In the genomic region with DNA sequence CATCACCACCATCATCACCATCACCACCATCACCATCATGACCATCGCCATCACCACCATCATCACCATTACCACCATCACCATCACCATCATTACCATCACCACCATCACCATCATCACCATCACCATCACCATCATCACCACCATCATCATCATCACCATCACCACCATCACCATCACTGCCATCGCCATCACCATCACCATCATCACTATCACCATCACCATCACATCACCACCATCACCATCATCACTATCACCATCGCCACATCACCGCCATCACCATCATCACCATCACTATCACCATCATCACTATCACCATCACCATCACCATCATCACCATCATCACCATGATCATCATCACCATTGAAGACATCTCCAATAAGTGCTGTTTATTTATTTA, we compare ENCODE assay signal across 16 cellular contexts. TPM values are rescaled to one million over a fixed set of nuclear protein-coding genes. Genes with fewer than 3 reads are reported as not detected.
A peak's percentile ranks its signal among the peaks of the same experiment; 100 is the strongest.
DNase-seq lines count a peak whose midpoint lies in the region; ATAC-seq, FAIRE-seq and TF ChIP-seq lines count a peak whose summit lies in the region.
"Had no signal": no experiment of that assay in that cellular context is flagged by ENCODE, and none has a peak within 500 bp of the region (broad histone marks: within the 10 kb centered on the region; RNA-seq: fewer than 3 reads in every experiment).

No MANE protein-coding gene starts in this region.

- H2AFZ ChIP-seq in IMR-90 (replicated peaks; ENCODE audit: low read length, poor library complexity), result no peak overlapping the region
- no peak overlapping the region for H2AFZ ChIP-seq in H1 (ENCODE audit: low read length)
- H2AFZ ChIP-seq in trophoblast cell (ENCODE audit: insufficient read depth, low read length, poor library complexity), result no peak overlapping the region

- H3K9me3 ChIP-seq in IMR-90 (ENCODE audit: control insufficient read depth, insufficient read depth, low read length), result peaks cover 3% of the 10 kb centered on the region; the same call in 1 of the 2 replicates
- peaks cover 0 to 7% of the 10 kb centered on the region in 2 experiments; a peak in 2 of 4 replicates for H3K9me3 ChIP-seq in H1 (ENCODE audit: insufficient read depth in 2 of 2, low read depth in 1 of 2, low read length in 1 of 2)
- H3K9me3 ChIP-seq in trophoblast cell (ENCODE audit: insufficient read depth, low read depth, low read length), result peaks cover 5% of the 10 kb centered on the region
- no peaks in the 10 kb centered on the region for H3K9me3 ChIP-seq in effector memory CD4-positive, alpha-beta T cell (ENCODE audit: control insufficient read depth, low read length)

- no peak overlapping the region for H2AK5ac ChIP-seq in IMR-90 (ENCODE audit: low read depth, low read length)
- no peak overlapping the region; the same call in 1 of the 2 replicates for H2AK5ac ChIP-seq in H1 (ENCODE audit: low read depth, low read length)
- H2AK5ac ChIP-seq in trophoblast cell (ENCODE audit: low read length), result no peak overlapping the region

- in situ Hi-C loops in IMR-90 (cut with MboI; ENCODE audit: low sequenced_read_pairs), result no loop called here

- H3K56ac ChIP-seq in IMR-90 (ENCODE audit: extremely low read depth, insufficient read depth, low read length), result no peak overlapping the region
- peak overlapping the region; percentile 93 for H3K56ac ChIP-seq in H1 (replicated peaks; ENCODE audit: insufficient read length, low read depth, low read length)

- ATAC-seq in IMR-90 (ENCODE audit: low read depth), result no peak
- ATAC-seq in HG03175 (IDR thresholded peaks at IDR 0.05; ENCODE audit: unreplicated experiment), result no peak

- H4K12ac ChIP-seq in trophoblast cell (ENCODE audit: low read depth, low read length), result no peak overlapping the region

- H3K79me1 ChIP-seq in IMR-90 (ENCODE audit: low read depth in 1 of 2, low read length in 2 of 2) (no peaks in the 10 kb centered on the region), H1 (ENCODE audit: low read depth, low read length) (no peaks in the 10 kb centered on the region), trophoblast cell (ENCODE audit: low read length) (no peaks in the 10 kb centered on the region)

- no peak overlapping the region for H3K14ac ChIP-seq in IMR-90 (replicated peaks; ENCODE audit: low read depth, low read length)
- no peak overlapping the region for H3K14ac ChIP-seq in H1 (ENCODE audit: insufficient read length)
- H3K14ac ChIP-seq in trophoblast cell (ENCODE audit: low read length), result no peak overlapping the region

- H2AK9ac ChIP-seq in IMR-90 (replicated peaks; ENCODE audit: low read depth, low read length, poor library complexity), result no peak overlapping the region

- H4K8ac ChIP-seq in IMR-90 (ENCODE audit: low read depth in 2 of 2, low read length in 2 of 2) (no peak overlapping the region), H1 (ENCODE audit: extremely low read depth, insufficient read depth, low read length) (no peak overlapping the region), trophoblast cell (ENCODE audit: low read depth, low read length) (no peak overlapping the region)

- no peaks in the 10 kb centered on the region for H3K4me1 ChIP-seq in IMR-90 (ENCODE audit: control insufficient read depth, insufficient read depth, low read length)
- H3K4me1 ChIP-seq in H1 (replicated peaks in 1 of 4; ENCODE audit: control insufficient read depth in 3 of 4, insufficient read depth in 4 of 4, low read length in 3 of 4), result no peaks in the 10 kb centered on the region
- no peaks in the 10 kb centered on the region for H3K4me1 ChIP-seq in trophoblast cell (ENCODE audit: control insufficient read depth in 1 of 2, insufficient read depth in 2 of 2, low read length in 2 of 2)
- H3K4me1 ChIP-seq in effector memory CD4-positive, alpha-beta T cell (ENCODE audit: control insufficient read depth, insufficient read depth, low read length, poor library complexity, severe bottlenecking), result no peaks in the 10 kb centered on the region

- H3K4me3 ChIP-seq in IMR-90 (ENCODE audit: insufficient read depth, low read depth, low read length) (no peak overlapping the region), H1 (ENCODE audit: extremely low read depth in 1 of 4, insufficient read depth in 2 of 4, low read depth in 3 of 4, low read length in 4 of 4) (no peak overlapping the region), trophoblast cell (ENCODE audit: low read depth, low read length) (peak overlapping the region; percentile 47)
- no peak overlapping the region for H3K4me3 ChIP-seq in effector memory CD4-positive, alpha-beta T cell (ENCODE audit: insufficient read depth, low read depth, low read length, poor library complexity, severe bottlenecking)
- H3K4me3 ChIP-seq: BLaER1 treated with 17β-estradiol and CSF1 and Interleukin-3, amounts not matched to agents 10 nM and 100 nM had no signal

- dilution Hi-C loops in IMR-90 (cut with HindIII; ENCODE audit: low sequenced_read_pairs, unreplicated experiment), result no loop called here

- intact Hi-C loops in IMR-90 (cut with micrococcal nuclease), result no loop called here

- no peaks in the 10 kb centered on the region for H3K9me1 ChIP-seq in IMR-90 (ENCODE audit: insufficient read depth, low read length)

- TF ChIP-seq POLR2A in GM12891 (IDR thresholded peaks at IDR 0.05; ENCODE audit: low read depth, low read length) (no peak), IMR-90 (IDR thresholded peaks at IDR 0.05; ENCODE audit: low read depth, low read length) (no peak), H1 (IDR thresholded peaks at IDR 0.05; ENCODE audit: control extremely low read depth in 1 of 2, low read depth in 2 of 2, low read length in 2 of 2) (no peak)

- H3K27ac ChIP-seq in IMR-90 (ENCODE audit: insufficient read depth, low read length), result no peak overlapping the region
- no peak overlapping the region for H3K27ac ChIP-seq in H1 (ENCODE audit: low read depth, low read length)
- no peak overlapping the region for H3K27ac ChIP-seq in trophoblast cell (ENCODE audit: low read depth, low read length)
- no peak overlapping the region for H3K27ac ChIP-seq in effector memory CD4-positive, alpha-beta T cell (ENCODE audit: insufficient read depth, low read length, poor library complexity, severe bottlenecking)
- H3K27ac ChIP-seq: BLaER1 treated with 17β-estradiol and CSF1 and Interleukin-3, amounts not matched to agents 10 nM and 100 nM had no signal

- H4K5ac ChIP-seq in IMR-90 (ENCODE audit: low read depth, low read length), result no peak overlapping the region
- no peak overlapping the region for H4K5ac ChIP-seq in H1 (ENCODE audit: insufficient read length, low read depth, low read length)

- H3K23ac ChIP-seq in IMR-90 (ENCODE audit: low read depth, low read length), result no peak overlapping the region
- no peak overlapping the region for H3K23ac ChIP-seq in H1 (ENCODE audit: insufficient read length)
- H3K23ac ChIP-seq in trophoblast cell (ENCODE audit: low read length), result peak overlapping the region; percentile 38

- TF ChIP-seq CTCF in IMR-90 (conservative IDR thresholded peaks at IDR 0.05; ENCODE audit: low read depth, low read length) (no peak), H1 (IDR thresholded peaks at IDR 0.05; ENCODE audit: control extremely low read depth in 1 of 3, insufficient read depth in 1 of 3, low read depth in 1 of 3, low read length in 3 of 3) (no peak)

- DNase-seq in GM12891 (ENCODE audit: insufficient read length, low spot score) (no peak), IMR-90 (no peak), H1 (ENCODE audit: low read depth in 1 of 2, low spot score in 2 of 2) (no peak), trophoblast cell (no peak), activated gamma-delta T cell (lab: John Stamatoyannopoulos, UW) (no peak)
- DNase-seq in effector memory CD4-positive, alpha-beta T cell, result no peak
- DNase-seq: ACHN; Calu3; CD4-positive, CD25-positive, alpha-beta regulatory T cell; DMS79; HCEC 1CT had no signal

- no peak overlapping the region for H3K4ac ChIP-seq in IMR-90 (ENCODE audit: low read depth, low read length)
- H3K4ac ChIP-seq in H1 (replicated peaks; ENCODE audit: insufficient read length, low read depth, low read length), result no peak overlapping the region
- no peak overlapping the region for H3K4ac ChIP-seq in trophoblast cell (ENCODE audit: low read depth, low read length)

- H3K9ac ChIP-seq in IMR-90 (ENCODE audit: low read depth, low read length), result no peak overlapping the region
- no peak overlapping the region for H3K9ac ChIP-seq in H1 (replicated peaks in 1 of 4; ENCODE audit: extremely low read depth in 1 of 4, low read depth in 3 of 4, low read length in 3 of 4)
- no peak overlapping the region for H3K9ac ChIP-seq in trophoblast cell (ENCODE audit: low read length)
- H3K9ac ChIP-seq: BLaER1 treated with 17β-estradiol and CSF1 and Interleukin-3, amounts not matched to agents 10 nM and 100 nM had no signal

- FAIRE-seq in GM12891 (lab: Jason Lieb, UNC) (peak; percentile 94), H1 (lab: Jason Lieb, UNC) (no peak)
- FAIRE-seq: G401.6 had no signal

- POLR2A ChIA-PET in IMR-90 (lab: Charles Lee; ENCODE audit: unreplicated experiment), result no interaction called here
- POLR2A ChIA-PET in H1 (lab: Charles Lee; ENCODE audit: partially characterized antibody), result no interaction called here

- H3K27me3 ChIP-seq in IMR-90 (ENCODE audit: control insufficient read depth, insufficient read depth, low read length), result peaks cover 30% of the 10 kb centered on the region
- no peaks in the 10 kb centered on the region; a peak in 2 of 7 replicates for H3K27me3 ChIP-seq in H1 (replicated peaks in 1 of 4; ENCODE audit: control insufficient read depth in 3 of 4, extremely low read depth in 1 of 4, insufficient read depth in 3 of 4, low read length in 3 of 4)
- H3K27me3 ChIP-seq in trophoblast cell (ENCODE audit: insufficient read depth, low read length), result no peaks in the 10 kb centered on the region
- H3K27me3 ChIP-seq in effector memory CD4-positive, alpha-beta T cell (replicated peaks; ENCODE audit: control insufficient read depth, insufficient read depth, low read length, poor library complexity, severe bottlenecking), result no peaks in the 10 kb centered on the region
- H3K27me3 ChIP-seq: BLaER1 treated with 17β-estradiol and CSF1 and Interleukin-3, amounts not matched to agents 10 nM and 100 nM had no signal

- H3K36me3 ChIP-seq in IMR-90 (ENCODE audit: control insufficient read depth, insufficient read depth, low read length), result no peaks in the 10 kb centered on the region
- no peaks in the 10 kb centered on the region for H3K36me3 ChIP-seq in H1 (ENCODE audit: control insufficient read depth in 2 of 4, insufficient read depth in 4 of 4, low read length in 3 of 4)
- no peaks in the 10 kb centered on the region for H3K36me3 ChIP-seq in trophoblast cell (ENCODE audit: control insufficient read depth in 1 of 2, insufficient read depth in 2 of 2, low read length in 2 of 2)
- H3K36me3 ChIP-seq in effector memory CD4-positive, alpha-beta T cell (ENCODE audit: control insufficient read depth, insufficient read depth, low read length), result no peaks in the 10 kb centered on the region
- H3K36me3 ChIP-seq: BLaER1 treated with 17β-estradiol and CSF1 and Interleukin-3, amounts not matched to agents 10 nM and 100 nM had no signal

- BruUV-seq in IMR-90 (replicated peaks; lab: Mats Ljungman, UMichigan), result no TSS peak

- H2BK20ac ChIP-seq in IMR-90 (ENCODE audit: low read depth, low read length) (no peak overlapping the region), H1 (ENCODE audit: low read length) (no peak overlapping the region)

- H3K18ac ChIP-seq in IMR-90 (ENCODE audit: low read depth, low read length) (no peak overlapping the region), H1 (ENCODE audit: extremely low read depth, low read length) (no peak overlapping the region), trophoblast cell (ENCODE audit: low read length) (no peak overlapping the region)

- H3K79me2 ChIP-seq in H1 (ENCODE audit: control insufficient read depth in 1 of 2, insufficient read depth in 2 of 2, low read length in 2 of 2) (no peaks in the 10 kb centered on the region), trophoblast cell (ENCODE audit: control insufficient read depth, insufficient read depth, low read length, poor library complexity) (no peaks in the 10 kb centered on the region)

- H4K20me1 ChIP-seq in IMR-90 (ENCODE audit: insufficient read depth, low read length) (no peaks in the 10 kb centered on the region), H1 (replicated peaks in 1 of 2; ENCODE audit: control insufficient read depth in 1 of 2, insufficient read depth in 2 of 2, low read length in 2 of 2) (peaks cover 0 to 4% of the 10 kb centered on the region in 2 experiments)
- H4K20me1 ChIP-seq: BLaER1 treated with 17β-estradiol and CSF1 and Interleukin-3, amounts not matched to agents 10 nM and 100 nM had no signal

- H2BK12ac ChIP-seq in H1 (ENCODE audit: low read depth, low read length) (no peak overlapping the region), trophoblast cell (ENCODE audit: low read length) (no peak overlapping the region)

- no peak overlapping the region for H3K4me2 ChIP-seq in IMR-90 (ENCODE audit: low read depth, low read length)
- H3K4me2 ChIP-seq in H1 (ENCODE audit: insufficient read depth in 1 of 2, low read depth in 2 of 2, low read length in 2 of 2), result no peak overlapping the region
- no peak overlapping the region for H3K4me2 ChIP-seq in trophoblast cell (ENCODE audit: low read length)
- H3K4me2 ChIP-seq: BLaER1 treated with 17β-estradiol and CSF1 and Interleukin-3, amounts not matched to agents 10 nM and 100 nM had no signal

- CTCF ChIA-PET in IMR-90 (lab: Yijun Ruan, JAX) (no interaction called here), H1 (lab: Charles Lee; ENCODE audit: partially characterized antibody) (no interaction called here)

- H4K91ac ChIP-seq in IMR-90 (ENCODE audit: insufficient read depth, low read depth, low read length), result no peak overlapping the region
- no peak overlapping the region for H4K91ac ChIP-seq in H1 (replicated peaks; ENCODE audit: insufficient read length, low read length)
- no peak overlapping the region for H4K91ac ChIP-seq in trophoblast cell (ENCODE audit: low read depth, low read length)

- peaks cover 5% of the 10 kb centered on the region; the same call in 1 of the 2 replicates for H3K23me2 ChIP-seq in H1 (ENCODE audit: low read depth, low read length)

- TF ChIP-seq EP300 in H1 (IDR thresholded peaks at IDR 0.05; ENCODE audit: borderline replicate concordance in 1 of 2, low read depth in 2 of 2, low read length in 2 of 2), result no peak

- WGBS in IMR-90 (ENCODE audit: extremely low coverage in 2 of 2, insufficient read length in 1 of 2), 2 experiments, result 83% methylated on average over 4 of the region's 4 CpGs; no CpG with 5 or more reads in 1 of the 2 experiments
- WGBS in H1 (ENCODE audit: extremely low coverage in 1 of 2, insufficient coverage in 1 of 2, insufficient read length in 1 of 2, insufficient replicate concordance in 2 of 2, low coverage in 1 of 2, low lambda C conversion rate in 2 of 2, missing lambda C conversion rate in 1 of 2), 2 experiments, result 77% methylated on average over 4 of the region's 4 CpGs; no CpG with 5 or more reads in 1 of the 2 experiments
- no CpG with 5 or more reads among the region's 4 CpGs for WGBS in trophoblast cell (ENCODE audit: extremely low coverage, insufficient coverage, insufficient read length)

- no peak overlapping the region for H2BK15ac ChIP-seq in IMR-90 (ENCODE audit: low read depth, low read length)
- H2BK15ac ChIP-seq in H1 (ENCODE audit: low read length), result no peak overlapping the region

- H2BK120ac ChIP-seq in IMR-90 (ENCODE audit: low read depth, low read length) (no peak overlapping the region), H1 (replicated peaks; ENCODE audit: low read depth, low read length) (no peak overlapping the region), trophoblast cell (ENCODE audit: insufficient read depth, low read length, poor library complexity) (no peak overlapping the region)

- H2BK5ac ChIP-seq in IMR-90 (ENCODE audit: low read depth, low read length, poor library complexity, severe bottlenecking), result peak overlapping the region; percentile 60
- H2BK5ac ChIP-seq in H1 (ENCODE audit: low read depth, low read length), result no peak overlapping the region
- no peak overlapping the region for H2BK5ac ChIP-seq in trophoblast cell (ENCODE audit: low read depth, low read length, poor library complexity)

- TF ChIP-seq RAD21 in IMR-90 (IDR thresholded peaks at IDR 0.05; ENCODE audit: low read length) (no peak), H1 (IDR thresholded peaks at IDR 0.05 in 1 of 2, conservative IDR thresholded peaks at IDR 0.05 in 1 of 2; ENCODE audit: low read depth in 2 of 2, low read length in 2 of 2) (no peak)

RNA-seq across cellular contexts. Expression of a gene that starts 16.8 kb away (rescaled TPM):
- 10.4 TPM for polyA plus RNA-seq in GM12891 (2012; ENCODE audit: low read depth, missing spikeins)
- total RNA-seq in IMR-90 (2012; rRNA removed), result 6.1 and 8.9 TPM in 2 replicates
- polyA plus RNA-seq in IMR-90 (2012; rRNA removed), result 9.1 and 10.1 TPM in 2 replicates
- polyA plus RNA-seq in IMR-90 (2012; cell fraction: cytosol; rRNA removed), result 3.3 and 9.5 TPM in 2 replicates
- 12.6 and 13.5 TPM in 2 replicates for polyA plus RNA-seq in IMR-90 (2012; cell fraction: nucleus; rRNA removed; ENCODE audit: low replicate concordance)
- 15.8 and 16.9 TPM in 2 replicates for total RNA-seq in H1 (2021; fragmentation: NEBNext Ultra II Directional; extraction: Animal tissue kit (Norgen Biotek cat#: 25700))
- polyA plus RNA-seq in H1 (2011; rRNA removed), result 19.7 and 22.1 TPM in 2 replicates
- polyA plus RNA-seq in H1 (2011; cell fraction: cytosol; rRNA removed), result 22.5 TPM
- polyA plus RNA-seq in H1 (2011; cell fraction: nucleus; rRNA removed), result 17.7 TPM
- polyA plus RNA-seq in H1 (2012, experiment 1 of 2), result 11.9 to 16.0 TPM (median 14.9 TPM) in 4 replicates
- polyA plus RNA-seq in H1 (2012, experiment 2 of 2), result 19.9 TPM
- 12.0 TPM for polyA plus RNA-seq in H1 (2013, experiment 1 of 2)
- polyA plus RNA-seq in H1 (2013, experiment 2 of 2), result 11.1 TPM
- polyA minus RNA-seq in H1 (2011; rRNA and poly(A)+ RNA removed), result 14.9 and 21.8 TPM in 2 replicates
- 10.3 TPM for polyA minus RNA-seq in H1 (2011; cell fraction: cytosol; rRNA and poly(A)+ RNA removed)
- 30.3 TPM for polyA minus RNA-seq in H1 (2011; cell fraction: nucleus; rRNA and poly(A)+ RNA removed)
- 10.0 and 10.1 TPM in 2 replicates for polyA plus RNA-seq in trophoblast cell (2013)

RNA-seq across cellular contexts. Expression of a gene that starts 36.2 kb away (rescaled TPM):
- polyA plus RNA-seq in GM12891 (2012; ENCODE audit: low read depth, missing spikeins), result 0.08 TPM
- 0.54 and 1.1 TPM in 2 replicates for total RNA-seq in IMR-90 (2012; rRNA removed)
- 1.4 and 1.8 TPM in 2 replicates for polyA plus RNA-seq in IMR-90 (2012; rRNA removed)
- 1.2 and 5.9 TPM in 2 replicates for polyA plus RNA-seq in IMR-90 (2012; cell fraction: cytosol; rRNA removed)
- 8.4 and 9.1 TPM in 2 replicates for polyA plus RNA-seq in IMR-90 (2012; cell fraction: nucleus; rRNA removed; ENCODE audit: low replicate concordance)
- total RNA-seq in H1 (2021; fragmentation: NEBNext Ultra II Directional; extraction: Animal tissue kit (Norgen Biotek cat#: 25700)), result 1.8 and 2.6 TPM in 2 replicates
- polyA plus RNA-seq in H1 (2011; rRNA removed), result 2.3 and 2.9 TPM in 2 replicates
- 2.4 TPM for polyA plus RNA-seq in H1 (2011; cell fraction: cytosol; rRNA removed)
- polyA plus RNA-seq in H1 (2011; cell fraction: nucleus; rRNA removed), result 5.4 TPM
- 0.72 to 2.7 TPM (median 2.0 TPM) in 4 replicates for polyA plus RNA-seq in H1 (2012, experiment 1 of 2)
- 2.0 TPM for polyA plus RNA-seq in H1 (2012, experiment 2 of 2)
- 1.5 TPM for polyA plus RNA-seq in H1 (2013, experiment 1 of 2)
- 1.5 TPM for polyA plus RNA-seq in H1 (2013, experiment 2 of 2)
- polyA minus RNA-seq in H1 (2011; rRNA and poly(A)+ RNA removed), result 1.9 and 2.1 TPM in 2 replicates
- 1.9 TPM for polyA minus RNA-seq in H1 (2011; cell fraction: cytosol; rRNA and poly(A)+ RNA removed)
- polyA minus RNA-seq in H1 (2011; cell fraction: nucleus; rRNA and poly(A)+ RNA removed), result 15.3 TPM
- 0.49 and 0.68 TPM in 2 replicates for polyA plus RNA-seq in trophoblast cell (2013)
- total RNA-seq: A172, Calu3, H4 had no signal
